ENCODE assay signal across 29 cellular contexts in the genomic region with DNA sequence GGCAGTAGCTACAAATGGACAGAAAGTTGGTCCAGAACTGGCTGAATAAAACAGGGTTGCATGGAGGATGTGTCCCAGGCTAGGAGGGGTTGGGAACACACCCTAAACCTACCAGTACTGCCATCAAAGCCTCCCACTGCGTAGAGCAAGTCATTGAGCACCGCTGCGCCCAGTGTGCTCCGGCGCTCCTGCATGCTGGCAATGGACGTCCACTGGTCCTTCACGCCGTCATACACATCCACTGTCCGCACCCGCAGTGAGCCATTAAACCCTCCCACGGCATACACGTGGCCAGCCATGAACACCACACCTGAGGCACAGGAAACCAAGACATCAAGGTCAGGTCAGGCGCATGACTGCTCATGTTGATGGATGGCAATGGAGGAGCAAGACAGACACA.
"Had no signal": no experiment of that assay in that cellular context is flagged by ENCODE, and none has a peak within 500 bp of the region (broad histone marks: within the 10 kb centered on the region; RNA-seq: fewer than 3 reads in every experiment).

No MANE protein-coding gene starts in this region.

- H3K27me3 ChIP-seq: neural progenitor cell, neutrophil, ovary, right lobe of liver, sigmoid colon, stomach, thyroid gland, tibial nerve, upper lobe of right lung, vagina had no signal

- ATAC-seq: naive thymus-derived CD4-positive, alpha-beta T cell; natural killer cell; psoas muscle; right cardiac atrium; right lobe of liver; stimulated activated effector memory CD8-positive, alpha-beta T cell treated with anti-CD3 and anti-CD28 coated beads, Interleukin-12 subunit alpha, Interleukin-12 subunit beta, amount 100 ng/mL, for 72 hours; stimulated activated naive B cell treated with anti-CD40 and anti-IgM and Interleukin-4, amounts not matched to agents 10 μg/mL and 1 μg/mL and 100 μg/mL, for 72 hours; upper lobe of right lung had no signal

- H3K4me3 Mint-ChIP-seq: naive thymus-derived CD4-positive, alpha-beta T cell; natural killer cell; nephron; neural progenitor cell; stimulated activated effector memory CD8-positive, alpha-beta T cell treated with anti-CD3 and anti-CD28 coated beads, Interleukin-12 subunit alpha, Interleukin-12 subunit beta, amount 100 ng/mL, for 72 hours; stimulated activated naive B cell treated with anti-CD40 and anti-IgM and Interleukin-4, amounts not matched to agents 10 μg/mL and 1 μg/mL and 100 μg/mL, for 72 hours; stimulated activated naive CD8-positive, alpha-beta T cell treated with anti-CD3 and anti-CD28 coated beads, Interleukin-15, Interleukin-2, amounts not matched to agents 100 ng/mL and 50 ng/mL, for 24 hours; type B pancreatic cell had no signal

- H3K36me3 Mint-ChIP-seq: natural killer cell; stimulated activated effector memory CD8-positive, alpha-beta T cell treated with anti-CD3 and anti-CD28 coated beads, Interleukin-12 subunit alpha, Interleukin-12 subunit beta, amount 100 ng/mL, for 72 hours; type B pancreatic cell had no signal

- H3K27me3 Mint-ChIP-seq: naive thymus-derived CD4-positive, alpha-beta T cell; progenitor cell of endocrine pancreas; stimulated activated naive B cell treated with anti-CD40 and anti-IgM and Interleukin-4, amounts not matched to agents 10 μg/mL and 1 μg/mL and 100 μg/mL, for 72 hours; stimulated activated naive CD8-positive, alpha-beta T cell treated with anti-CD3 and anti-CD28 coated beads, Interleukin-15, Interleukin-2, amounts not matched to agents 100 ng/mL and 50 ng/mL, for 24 hours; type B pancreatic cell had no signal

- H3K27ac Mint-ChIP-seq: naive thymus-derived CD4-positive, alpha-beta T cell; natural killer cell; nephron; neural progenitor cell; progenitor cell of endocrine pancreas; stimulated activated effector memory CD8-positive, alpha-beta T cell treated with anti-CD3 and anti-CD28 coated beads, Interleukin-12 subunit alpha, Interleukin-12 subunit beta, amount 100 ng/mL, for 72 hours; stimulated activated naive B cell treated with anti-CD40 and anti-IgM and Interleukin-4, amounts not matched to agents 10 μg/mL and 1 μg/mL and 100 μg/mL, for 72 hours; stimulated activated naive CD8-positive, alpha-beta T cell treated with anti-CD3 and anti-CD28 coated beads, Interleukin-15, Interleukin-2, amounts not matched to agents 100 ng/mL and 50 ng/mL, for 24 hours; type B pancreatic cell had no signal

- H3K9ac ChIP-seq: neural progenitor cell, parathyroid adenoma had no signal

- FAIRE-seq: small intestine had no signal

- H3K27ac ChIP-seq: neural progenitor cell, neutrophil, ovary, parathyroid adenoma, psoas muscle, right lobe of liver, sigmoid colon, stomach, thoracic aorta, thyroid gland, tibial nerve, upper lobe of right lung, vagina had no signal

- H3K4me3 ChIP-seq: neural progenitor cell, ovary, psoas muscle, right lobe of liver, sigmoid colon, stomach, thoracic aorta, thyroid gland, tibial nerve, upper lobe of right lung, vagina had no signal

- H3K9me3 ChIP-seq: neutrophil, ovary, psoas muscle, right lobe of liver, sigmoid colon, stomach, thoracic aorta, thyroid gland, upper lobe of right lung, vagina had no signal

- H3K36me3 ChIP-seq: neural progenitor cell, neutrophil, ovary, sigmoid colon, thoracic aorta, thyroid gland, upper lobe of right lung had no signal

- H3K4me2 ChIP-seq: neural progenitor cell had no signal

- DNase-seq: naive thymus-derived CD4-positive, alpha-beta T cell; natural killer cell; nucleus accumbens; ovary; psoas muscle; right cardiac atrium; right lobe of liver; sigmoid colon; small intestine; stimulated activated CD4-positive, alpha-beta T cell treated with anti-CD3 and anti-CD28 coated beads, Interleukin-15, amount 100 ng/mL, for 24 hours; stimulated activated CD4-positive, alpha-beta T cell treated with anti-CD3 and anti-CD28 coated beads, Interleukin-2, amount 100 ng/mL, for 24 hours; stimulated activated CD4-positive, alpha-beta T cell treated with anti-CD3 and anti-CD28 coated beads, Interleukin-2, amount 100 ng/mL, for 48 hours; stimulated activated CD4-positive, alpha-beta T cell treated with anti-CD3 and anti-CD28 coated beads, Interleukin-4, amount 100 ng/mL, for 24 hours; stimulated activated naive B cell treated with anti-CD40 and anti-IgM and Interleukin-4, amounts not matched to agents 10 μg/mL and 1 μg/mL and 100 μg/mL, for 72 hours; stimulated activated naive CD4-positive, alpha-beta T cell treated with Interleukin-2 at 50 U/mL for 16 hours; stomach; thyroid gland; upper lobe of right lung had no signal

- H3K9me3 Mint-ChIP-seq: naive thymus-derived CD4-positive, alpha-beta T cell; natural killer cell; nephron; neural progenitor cell; stimulated activated effector memory CD8-positive, alpha-beta T cell treated with anti-CD3 and anti-CD28 coated beads, Interleukin-12 subunit alpha, Interleukin-12 subunit beta, amount 100 ng/mL, for 72 hours; stimulated activated naive B cell treated with anti-CD40 and anti-IgM and Interleukin-4, amounts not matched to agents 10 μg/mL and 1 μg/mL and 100 μg/mL, for 72 hours; stimulated activated naive CD8-positive, alpha-beta T cell treated with anti-CD3 and anti-CD28 coated beads, Interleukin-15, Interleukin-2, amounts not matched to agents 100 ng/mL and 50 ng/mL, for 24 hours; type B pancreatic cell had no signal

- H3K4me1 Mint-ChIP-seq: natural killer cell; stimulated activated effector memory CD8-positive, alpha-beta T cell treated with anti-CD3 and anti-CD28 coated beads, Interleukin-12 subunit alpha, Interleukin-12 subunit beta, amount 100 ng/mL, for 72 hours; stimulated activated naive B cell treated with anti-CD40 and anti-IgM and Interleukin-4, amounts not matched to agents 10 μg/mL and 1 μg/mL and 100 μg/mL, for 72 hours had no signal

- H3K4me1 ChIP-seq: neural progenitor cell, parathyroid adenoma, psoas muscle, right lobe of liver, sigmoid colon, stomach, upper lobe of right lung, vagina had no signal

- H2AFZ ChIP-seq: neural progenitor cell, parathyroid adenoma had no signal
